Comparison of ENCODE assay signal across 1 cellular context in the genomic region with DNA sequence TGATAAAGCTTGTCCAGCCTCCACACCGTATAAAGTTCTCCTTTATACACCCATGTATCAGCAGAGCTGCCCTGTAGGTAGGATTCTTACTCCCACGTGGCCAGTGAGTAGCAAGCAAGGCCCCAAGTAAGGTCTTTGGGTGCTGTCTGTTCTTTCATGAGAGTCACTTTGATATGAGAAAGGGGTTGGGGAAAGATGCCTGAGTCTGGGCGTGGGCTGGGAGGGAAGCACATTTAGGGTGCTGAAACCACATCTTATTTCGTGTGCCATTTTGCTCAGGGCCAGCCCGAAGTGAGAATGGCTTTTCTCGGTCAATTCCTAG.
TF ChIP-seq lines count a peak whose summit lies in the region.

No MANE protein-coding gene starts in this region.

TF ChIP-seq in IMR-90, 13 proteins besides CTCF, POLR2A, EP300 and RAD21:
- TF ChIP-seq MAFK (IDR thresholded peaks at IDR 0.05; ENCODE audit: low read depth, low read length), result no peak
- TF ChIP-seq NFE2L2 (IDR thresholded peaks at IDR 0.05; ENCODE audit: low read depth, low read length), result no peak
- TF ChIP-seq CEBPB (IDR thresholded peaks at IDR 0.05; ENCODE audit: low read depth, low read length), result no peak
- no peak for TF ChIP-seq SMC3 (IDR thresholded peaks at IDR 0.05; ENCODE audit: low read depth, low read length)
